22 cellular contexts compared by ENCODE assay signal in the genomic region with DNA sequence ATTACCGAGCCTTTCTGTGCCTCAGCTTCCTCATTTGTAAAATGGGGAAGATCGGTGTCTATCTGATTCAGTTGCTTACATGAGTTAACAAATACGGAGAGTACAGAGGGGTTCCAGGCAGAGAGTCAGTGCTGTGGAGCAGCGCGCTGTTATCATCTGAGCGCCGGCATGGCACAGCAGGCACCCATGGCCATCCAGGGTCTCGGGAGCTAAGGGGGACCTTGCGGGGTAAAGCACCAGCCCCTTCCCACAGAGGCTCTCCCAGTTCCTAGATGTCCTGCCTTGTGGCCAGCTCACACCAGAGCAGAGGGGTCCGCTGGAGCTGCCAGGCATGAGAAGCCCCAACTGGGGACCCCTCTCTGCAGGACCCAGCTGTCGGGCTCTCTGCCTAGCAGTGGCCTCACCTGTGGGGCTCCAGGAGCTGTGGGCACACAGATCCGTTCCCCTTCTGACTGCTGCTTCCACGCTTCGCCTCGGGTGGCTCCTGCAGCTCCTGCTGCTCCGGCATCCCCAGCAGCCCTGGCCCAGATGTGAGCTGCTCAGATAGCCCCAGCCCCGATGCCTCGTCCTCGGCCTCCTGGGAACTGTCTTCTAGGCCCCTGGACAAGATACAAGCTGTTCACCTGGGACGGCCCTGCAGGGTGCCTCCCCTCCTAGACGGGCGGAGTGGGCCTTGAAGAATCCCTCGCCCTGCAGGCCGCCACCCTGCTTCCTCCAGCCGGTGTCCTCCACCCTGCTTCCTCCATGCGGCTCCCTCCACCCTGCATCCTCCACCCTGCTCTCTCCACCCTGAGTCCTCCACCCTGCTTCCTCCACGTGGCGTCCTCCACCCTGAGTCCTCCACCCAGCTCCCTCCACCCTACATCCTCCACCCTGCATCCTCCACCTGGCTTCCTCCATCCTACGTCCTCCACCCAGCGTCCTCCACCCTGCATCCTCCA. TPM values are rescaled to one million over a fixed set of nuclear protein-coding genes. Genes with fewer than 3 reads are reported as not detected.
DNase-seq lines count a peak whose midpoint lies in the region; ATAC-seq and TF ChIP-seq lines count a peak whose summit lies in the region.
"Had no signal": no experiment of that assay in that cellular context is flagged by ENCODE, and none has a peak within 500 bp of the region (broad histone marks: within the 10 kb centered on the region; RNA-seq: fewer than 3 reads in every experiment).

No MANE protein-coding gene starts in this region.

- H3K4me3 Mint-ChIP-seq in activated CD8-positive, alpha-beta memory T cell treated with anti-CD3 and anti-CD28 coated beads, Interleukin-2, amount 10 ng/mL, durations not matched to agents 7 days and 5 days: no peak overlapping the region
- H3K4me3 Mint-ChIP-seq in activated B cell treated with CpG ODN at 0.5 μM for 24 hours: no peak overlapping the region
- H3K4me3 Mint-ChIP-seq in stimulated activated memory B cell treated with anti-CD40 and anti-IgM and Interleukin-4, amounts not matched to agents 10 μg/mL and 1 μg/mL and 100 μg/mL, for 72 hours: no peak overlapping the region

- H3K27ac Mint-ChIP-seq in activated CD8-positive, alpha-beta memory T cell treated with anti-CD3 and anti-CD28 coated beads, Interleukin-2, amount 10 ng/mL, durations not matched to agents 7 days and 5 days: peak overlapping the region; percentile 32
- H3K27ac Mint-ChIP-seq in activated B cell treated with CpG ODN at 0.5 μM for 24 hours: peak overlapping the region; percentile 18
- peak overlapping the region; percentile 70 for H3K27ac Mint-ChIP-seq in stimulated activated memory B cell treated with anti-CD40 and anti-IgM and Interleukin-4, amounts not matched to agents 10 μg/mL and 1 μg/mL and 100 μg/mL, for 72 hours

- no peak for TF ChIP-seq CTCF in activated B cell treated with CpG ODN at 0.5 μM for 24 hours (IDR thresholded peaks at IDR 0.05)

- CTCF ChIA-PET in activated CD8-positive, alpha-beta memory T cell treated with anti-CD3 and anti-CD28 coated beads, Interleukin-2, amount 10 ng/mL, durations not matched to agents 7 days and 5 days (lab: Charles Lee): no interaction called here
- CTCF ChIA-PET in activated B cell treated with CpG ODN at 0.5 μM for 24 hours (lab: Charles Lee): interaction anchor here (0.7 to 1.1 kb wide), 3 partner anchors 53 to 148 kb away, joined by 3 to 5 read pairs (median 4); no protein-coding TSS in a partner anchor

- no peaks in the 10 kb centered on the region for H3K27me3 Mint-ChIP-seq in activated CD8-positive, alpha-beta memory T cell treated with anti-CD3 and anti-CD28 coated beads, Interleukin-2, amount 10 ng/mL, durations not matched to agents 7 days and 5 days
- no peaks in the 10 kb centered on the region for H3K27me3 Mint-ChIP-seq in activated B cell treated with CpG ODN at 0.5 μM for 24 hours
- H3K27me3 Mint-ChIP-seq in stimulated activated memory B cell treated with anti-CD40 and anti-IgM and Interleukin-4, amounts not matched to agents 10 μg/mL and 1 μg/mL and 100 μg/mL, for 72 hours: no peaks in the 10 kb centered on the region

- ATAC-seq in activated CD8-positive, alpha-beta memory T cell treated with anti-CD3 and anti-CD28 coated beads, Interleukin-2, amount 10 ng/mL, durations not matched to agents 7 days and 5 days: no peak
- ATAC-seq in activated B cell treated with CpG ODN at 0.5 μM for 24 hours (ENCODE audit: low read depth): no peak
- no peak for ATAC-seq in stimulated activated memory B cell treated with anti-CD40 and anti-IgM and Interleukin-4, amounts not matched to agents 10 μg/mL and 1 μg/mL and 100 μg/mL, for 72 hours

- no peak for DNase-seq in activated CD8-positive, alpha-beta memory T cell treated with anti-CD3 and anti-CD28 coated beads, Interleukin-2, amount 10 ng/mL, durations not matched to agents 7 days and 5 days
- no peak for DNase-seq in activated CD8-positive, alpha-beta memory T cell treated with anti-CD3 and anti-CD28 coated beads, Interleukin-2, amount 50 U/mL, for 4 hours
- DNase-seq in MV-4-11 (lab: John Stamatoyannopoulos, UW) (peak; percentile 8), activated B cell treated with CpG ODN at 0.5 μM for 24 hours (no peak), HuH-7.5 (ENCODE audit: low spot score) (no peak), NCI-H1930 (lab: John Stamatoyannopoulos, UW) (no peak), hepatic stellate cell (ENCODE audit: low spot score) (no peak)
- DNase-seq: activated CD4-positive, alpha-beta T cell treated with anti-CD3 and anti-CD28 coated beads, Interleukin-2, amount 50 U/mL, for 4 hours; activated effector memory CD4-positive, alpha-beta T cell treated with anti-CD3 and anti-CD28 coated beads, Interleukin-2, amount 50 U/mL, for 16 hours; caudate nucleus; DND-41; esophagus squamous epithelium; foreskin melanocyte; H7; heart right ventricle; mesendoderm; NCI-H1694; NK-92 treated with Interleukin-12 subunit alpha and Interleukin-12 subunit beta, amount 100 ng/mL, for 24 hours; nucleus accumbens; stimulated activated naive CD4-positive, alpha-beta T cell treated with Interleukin-2 at 50 U/mL for 16 hours; WERI-Rb-1 had no signal

- POLR2A ChIA-PET in activated B cell treated with CpG ODN at 0.5 μM for 24 hours (lab: Charles Lee): interaction anchor here (0.7 to 2.6 kb wide), 5 partner anchors 10 to 48 kb away, joined by 3 to 7 read pairs (median 5); partner anchors contain the start of genes EMC6 and TAX1BP3

- H3K36me3 Mint-ChIP-seq in activated CD8-positive, alpha-beta memory T cell treated with anti-CD3 and anti-CD28 coated beads, Interleukin-2, amount 10 ng/mL, durations not matched to agents 7 days and 5 days: no peaks in the 10 kb centered on the region
- peaks cover 75% of the 10 kb centered on the region for H3K36me3 Mint-ChIP-seq in activated B cell treated with CpG ODN at 0.5 μM for 24 hours (ENCODE audit: low read depth)
- peaks cover 33% of the 10 kb centered on the region for H3K36me3 Mint-ChIP-seq in stimulated activated memory B cell treated with anti-CD40 and anti-IgM and Interleukin-4, amounts not matched to agents 10 μg/mL and 1 μg/mL and 100 μg/mL, for 72 hours

- intact Hi-C loops in activated B cell treated with CpG ODN at 0.5 μM for 24 hours (cut with micrococcal nuclease): no loop called here

- H3K4me1 Mint-ChIP-seq in activated CD8-positive, alpha-beta memory T cell treated with anti-CD3 and anti-CD28 coated beads, Interleukin-2, amount 10 ng/mL, durations not matched to agents 7 days and 5 days: peaks cover 11% of the 10 kb centered on the region
- peaks cover 35% of the 10 kb centered on the region for H3K4me1 Mint-ChIP-seq in activated B cell treated with CpG ODN at 0.5 μM for 24 hours
- peaks cover 42% of the 10 kb centered on the region for H3K4me1 Mint-ChIP-seq in stimulated activated memory B cell treated with anti-CD40 and anti-IgM and Interleukin-4, amounts not matched to agents 10 μg/mL and 1 μg/mL and 100 μg/mL, for 72 hours

- no peaks in the 10 kb centered on the region for H3K9me3 Mint-ChIP-seq in activated CD8-positive, alpha-beta memory T cell treated with anti-CD3 and anti-CD28 coated beads, Interleukin-2, amount 10 ng/mL, durations not matched to agents 7 days and 5 days (ENCODE audit: low read depth)
- no peaks in the 10 kb centered on the region for H3K9me3 Mint-ChIP-seq in activated B cell treated with CpG ODN at 0.5 μM for 24 hours
- no peaks in the 10 kb centered on the region for H3K9me3 Mint-ChIP-seq in stimulated activated memory B cell treated with anti-CD40 and anti-IgM and Interleukin-4, amounts not matched to agents 10 μg/mL and 1 μg/mL and 100 μg/mL, for 72 hours

RNA-seq across cellular contexts. Expression of gene EMC6, which starts 10.8 kb away (rescaled TPM):
- total RNA-seq in activated CD8-positive, alpha-beta memory T cell treated with anti-CD3 and anti-CD28 coated beads, Interleukin-2, amount 10 ng/mL, durations not matched to agents 7 days and 5 days: 10 to 100 TPM; 43.7 to 57.0 TPM
- 33.8 and 38.0 TPM in 2 replicates for total RNA-seq in activated B cell treated with CpG ODN at 0.5 μM for 24 hours

RNA-seq across cellular contexts. Expression of gene TAX1BP3, which starts 11.1 kb away (rescaled TPM):
- total RNA-seq in activated CD8-positive, alpha-beta memory T cell treated with anti-CD3 and anti-CD28 coated beads, Interleukin-2, amount 10 ng/mL, durations not matched to agents 7 days and 5 days: 10 to 100 TPM; 19.5 to 27.9 TPM
- total RNA-seq in activated B cell treated with CpG ODN at 0.5 μM for 24 hours: 15.1 and 16.4 TPM in 2 replicates

RNA-seq across cellular contexts. Expression of gene P2RX5, which starts 16.5 kb away (rescaled TPM):
- 10 to 100 TPM; 18.1 to 24.6 TPM for total RNA-seq in activated CD8-positive, alpha-beta memory T cell treated with anti-CD3 and anti-CD28 coated beads, Interleukin-2, amount 10 ng/mL, durations not matched to agents 7 days and 5 days
- 295 and 349 TPM in 2 replicates for total RNA-seq in activated B cell treated with CpG ODN at 0.5 μM for 24 hours

RNA-seq across cellular contexts. Expression of gene CTNS, which starts 42.9 kb away (rescaled TPM):
- total RNA-seq in activated CD8-positive, alpha-beta memory T cell treated with anti-CD3 and anti-CD28 coated beads, Interleukin-2, amount 10 ng/mL, durations not matched to agents 7 days and 5 days: 10 to 100 TPM in 1 of 2 experiments, 1 to 10 TPM in 1; 9.7 to 20.6 TPM
- 12.8 and 13.5 TPM in 2 replicates for total RNA-seq in activated B cell treated with CpG ODN at 0.5 μM for 24 hours

RNA-seq across cellular contexts. Expression of gene SHPK, which starts 43.4 kb away (rescaled TPM):
- 10 to 100 TPM; 13.4 to 13.9 TPM for total RNA-seq in activated CD8-positive, alpha-beta memory T cell treated with anti-CD3 and anti-CD28 coated beads, Interleukin-2, amount 10 ng/mL, durations not matched to agents 7 days and 5 days
- total RNA-seq in activated B cell treated with CpG ODN at 0.5 μM for 24 hours: 8.1 and 9.5 TPM in 2 replicates

Comparison
In these comparisons a context has a peak if more than half of its experiments do, and no peak if none do; other contexts are left out.
1. H3K27ac Mint-ChIP-seq: peak in every context shown above with its lines; median percentile 70 in stimulated activated memory B cell treated with anti-CD40 and anti-IgM and Interleukin-4, amounts not matched to agents 10 μg/mL and 1 μg/mL and 100 μg/mL, for 72 hours; 32 in activated CD8-positive, alpha-beta memory T cell treated with anti-CD3 and anti-CD28 coated beads, Interleukin-2, amount 10 ng/mL, durations not matched to agents 7 days and 5 days; 18 in activated B cell treated with CpG ODN at 0.5 μM for 24 hours.
2. RNA of gene P2RX5, which starts 16.5 kb away (total RNA-seq): 295 to 349 TPM in activated B cell treated with CpG ODN at 0.5 μM for 24 hours; 18.1 to 24.6 TPM in activated CD8-positive, alpha-beta memory T cell treated with anti-CD3 and anti-CD28 coated beads, Interleukin-2, amount 10 ng/mL, durations not matched to agents 7 days and 5 days; every median in the first group is over 10 times any median in the second.